Comparison of ENCODE assay signal across 1 cellular context in the genomic region with DNA sequence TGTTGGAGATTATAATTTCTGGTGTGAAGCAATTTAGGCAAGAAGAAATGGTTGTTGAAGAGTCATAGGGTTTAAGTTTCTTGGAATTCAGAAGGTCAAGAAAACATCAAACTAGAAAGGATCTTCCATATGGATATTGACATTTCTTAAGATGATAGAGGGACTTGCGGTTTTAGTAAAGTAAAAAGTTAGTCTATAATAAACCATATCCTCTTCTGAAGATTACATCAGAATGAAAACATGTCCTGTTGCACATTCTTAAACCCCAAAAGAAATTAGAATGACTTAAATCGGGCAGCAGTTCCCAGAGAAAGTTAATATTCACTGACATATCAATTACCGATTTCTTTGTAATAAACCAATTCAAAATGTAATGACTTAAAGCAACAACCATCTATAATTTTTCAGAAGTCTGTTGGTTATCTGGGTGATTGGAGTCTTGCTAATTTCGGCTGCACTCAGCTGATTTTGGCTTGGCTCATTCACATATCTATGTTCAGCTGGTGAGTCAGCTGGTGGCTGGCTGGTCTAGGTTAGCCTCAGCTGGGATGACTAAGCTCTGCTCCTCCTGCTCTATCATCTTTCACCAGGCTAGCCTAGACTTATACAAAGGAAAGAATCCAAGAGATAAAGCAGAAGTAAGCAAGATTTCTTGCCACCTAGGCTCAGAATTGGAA.
TF ChIP-seq lines count a peak whose summit lies in the region.

No MANE protein-coding gene starts in this region.

TF ChIP-seq in K562, 482 proteins besides CTCF, POLR2A, EP300 and RAD21 (continued from another document and continues in another):
- TF ChIP-seq, protein P1, sequence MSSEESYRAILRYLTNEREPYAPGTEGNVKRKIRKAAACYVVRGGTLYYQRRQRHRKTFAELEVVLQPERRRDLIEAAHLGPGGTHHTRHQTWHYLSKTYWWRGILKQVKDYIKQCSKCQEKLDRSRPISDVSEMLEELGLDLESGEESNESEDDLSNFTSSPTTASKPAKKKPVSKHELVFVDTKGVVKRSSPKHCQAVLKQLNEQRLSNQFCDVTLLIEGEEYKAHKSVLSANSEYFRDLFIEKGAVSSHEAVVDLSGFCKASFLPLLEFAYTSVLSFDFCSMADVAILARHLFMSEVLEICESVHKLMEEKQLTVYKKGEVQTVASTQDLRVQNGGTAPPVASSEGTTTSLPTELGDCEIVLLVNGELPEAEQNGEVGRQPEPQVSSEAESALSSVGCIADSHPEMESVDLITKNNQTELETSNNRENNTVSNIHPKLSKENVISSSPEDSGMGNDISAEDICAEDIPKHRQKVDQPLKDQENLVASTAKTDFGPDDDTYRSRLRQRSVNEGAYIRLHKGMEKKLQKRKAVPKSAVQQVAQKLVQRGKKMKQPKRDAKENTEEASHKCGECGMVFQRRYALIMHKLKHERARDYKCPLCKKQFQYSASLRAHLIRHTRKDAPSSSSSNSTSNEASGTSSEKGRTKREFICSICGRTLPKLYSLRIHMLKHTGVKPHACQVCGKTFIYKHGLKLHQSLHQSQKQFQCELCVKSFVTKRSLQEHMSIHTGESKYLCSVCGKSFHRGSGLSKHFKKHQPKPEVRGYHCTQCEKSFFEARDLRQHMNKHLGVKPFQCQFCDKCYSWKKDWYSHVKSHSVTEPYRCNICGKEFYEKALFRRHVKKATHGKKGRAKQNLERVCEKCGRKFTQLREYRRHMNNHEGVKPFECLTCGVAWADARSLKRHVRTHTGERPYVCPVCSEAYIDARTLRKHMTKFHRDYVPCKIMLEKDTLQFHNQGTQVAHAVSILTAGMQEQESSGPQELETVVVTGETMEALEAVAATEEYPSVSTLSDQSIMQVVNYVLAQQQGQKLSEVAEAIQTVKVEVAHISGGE (CRISPR knock-in tag; IDR thresholded peaks at IDR 0.05): 0 out of 6 replicates have a peak, but pooled peaks of 1 of the 3 experiments have one; percentile 31
- TF ChIP-seq CREB1 (IDR thresholded peaks at IDR 0.05): no peak
- no peak for TF ChIP-seq CREB1 (CRISPR knock-in tag; IDR thresholded peaks at IDR 0.05)
- TF ChIP-seq CBFA2T3 (IDR thresholded peaks at IDR 0.05): peak; percentile 91
- no peak for TF ChIP-seq HINFP (tag; conservative IDR thresholded peaks at IDR 0.05; ENCODE audit: low read depth)
- no peak for TF ChIP-seq NR2C2 (CRISPR knock-in tag; IDR thresholded peaks at IDR 0.05)
- TF ChIP-seq NR2C2 (tag; IDR thresholded peaks at IDR 0.05): no peak
- TF ChIP-seq ZNF23 (CRISPR knock-in tag; IDR thresholded peaks at IDR 0.05): no peak
- no peak for TF ChIP-seq KAT7 (CRISPR knock-in tag; IDR thresholded peaks at IDR 0.05; ENCODE audit: borderline replicate concordance)
- TF ChIP-seq SMAD1 (IDR thresholded peaks at IDR 0.05; ENCODE audit: low read depth, low read length, partially characterized antibody): no peak
- no peak for TF ChIP-seq NEUROD1 (IDR thresholded peaks at IDR 0.05; ENCODE audit: borderline replicate concordance, low read depth, low read length, partially characterized antibody)
- no peak for TF ChIP-seq ZNF583 (CRISPR knock-in tag; IDR thresholded peaks at IDR 0.05)
- TF ChIP-seq ATF7 (IDR thresholded peaks at IDR 0.05): no peak
- TF ChIP-seq RUNX1 (IDR thresholded peaks at IDR 0.05; ENCODE audit: low read depth): no peak
- no peak for TF ChIP-seq REST (CRISPR knock-in tag; IDR thresholded peaks at IDR 0.05; ENCODE audit: low read depth)
- TF ChIP-seq NELFE (IDR thresholded peaks at IDR 0.05; ENCODE audit: insufficient read depth, insufficient read length): no peak
- peak; percentile 90 for TF ChIP-seq JUND (IDR thresholded peaks at IDR 0.05; ENCODE audit: borderline replicate concordance, low read depth, low read length)
- peak; percentile 94; the same call in 2 of the 3 replicates for TF ChIP-seq JUND (tag; IDR thresholded peaks at IDR 0.05; ENCODE audit: borderline replicate concordance, low read depth, low read length)
- TF ChIP-seq, protein P2, sequence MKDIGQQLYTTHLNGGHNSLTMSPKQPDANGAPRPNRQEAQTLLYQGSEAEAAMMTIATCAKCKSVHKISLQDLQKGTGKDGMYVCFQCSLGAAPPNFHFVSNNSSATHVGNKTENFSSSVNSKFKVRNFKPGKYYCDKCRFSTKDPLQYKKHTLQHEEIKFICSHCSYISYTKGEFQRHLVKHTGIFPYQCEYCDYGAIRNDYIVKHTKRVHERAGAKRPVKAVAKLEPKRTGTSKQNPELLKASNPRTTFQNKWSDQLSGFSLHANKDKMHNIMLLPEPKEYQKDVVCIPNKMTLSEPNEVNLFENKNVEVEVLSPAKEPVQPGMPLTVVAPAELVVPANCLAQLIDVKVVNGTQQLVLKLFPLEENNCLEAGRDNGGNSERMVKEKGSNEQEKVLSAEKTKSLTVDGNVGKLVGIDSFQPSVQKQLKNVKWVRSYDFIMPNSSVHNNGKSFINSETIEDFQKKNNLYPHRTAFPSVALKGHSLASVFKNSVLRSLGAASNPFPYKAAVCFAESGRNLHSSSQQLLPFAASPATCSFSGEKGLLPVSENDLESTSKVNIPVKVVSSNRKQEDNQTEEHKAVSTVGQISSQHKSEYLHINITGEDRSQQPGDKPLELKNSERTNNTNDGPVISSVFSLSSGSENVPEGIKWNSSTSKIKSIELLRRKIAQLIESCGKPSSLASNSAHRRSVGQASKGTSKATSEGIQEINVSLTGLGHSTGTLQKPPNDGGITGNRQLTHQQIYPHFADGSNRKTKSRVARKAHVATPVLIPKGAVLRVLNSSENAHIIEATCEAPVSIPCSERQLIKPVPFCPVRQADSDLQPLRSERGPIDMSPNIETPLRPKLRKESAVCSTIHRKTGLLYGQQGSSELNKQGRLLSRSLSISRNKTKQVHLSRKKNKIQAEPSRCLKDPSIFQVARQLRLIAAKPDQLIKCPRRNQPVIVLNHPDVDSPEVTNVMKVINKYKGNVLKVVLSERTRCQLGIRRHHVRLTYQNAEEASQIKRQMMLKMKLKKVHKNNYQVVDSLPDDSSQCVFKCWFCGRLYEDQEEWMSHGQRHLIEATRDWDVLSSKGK (CRISPR knock-in tag; IDR thresholded peaks at IDR 0.05): no peak
- TF ChIP-seq CXXC5 (CRISPR knock-in tag; IDR thresholded peaks at IDR 0.05): no peak
- peak; percentile 70 for TF ChIP-seq NFIC (IDR thresholded peaks at IDR 0.05)
- no peak for TF ChIP-seq ZNF140 (CRISPR knock-in tag; IDR thresholded peaks at IDR 0.05)
- TF ChIP-seq GABPB2 (CRISPR knock-in tag; conservative IDR thresholded peaks at IDR 0.05): no peak
- peak; percentile 60 for TF ChIP-seq SMAD4 (CRISPR knock-in tag; conservative IDR thresholded peaks at IDR 0.05)
- no peak for TF ChIP-seq HNRNPLL (IDR thresholded peaks at IDR 0.05; ENCODE audit: low read depth, low read length, poor library complexity, severe bottlenecking)
- TF ChIP-seq RFX1 (IDR thresholded peaks at IDR 0.05): no peak
- TF ChIP-seq CEBPB (tag; IDR thresholded peaks at IDR 0.05): no peak
- TF ChIP-seq ZNF584 (CRISPR knock-in tag; IDR thresholded peaks at IDR 0.05; ENCODE audit: low read depth): no peak
- TF ChIP-seq MAFK (IDR thresholded peaks at IDR 0.05; ENCODE audit: low read length): peak; percentile 57; the same call in 1 of the 2 replicates
- TF ChIP-seq HSF4 (CRISPR knock-in tag; IDR thresholded peaks at IDR 0.05; ENCODE audit: borderline replicate concordance): no peak
- TF ChIP-seq PYGO2 (tag; IDR thresholded peaks at IDR 0.05): no peak
- no peak for TF ChIP-seq RBM17 (IDR thresholded peaks at IDR 0.05; ENCODE audit: borderline replicate concordance, low read depth, low read length)
- TF ChIP-seq, protein P3, sequence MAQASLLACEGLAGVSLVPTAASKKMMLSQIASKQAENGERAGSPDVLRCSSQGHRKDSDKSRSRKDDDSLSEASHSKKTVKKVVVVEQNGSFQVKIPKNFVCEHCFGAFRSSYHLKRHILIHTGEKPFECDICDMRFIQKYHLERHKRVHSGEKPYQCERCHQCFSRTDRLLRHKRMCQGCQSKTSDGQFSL (CRISPR knock-in tag; IDR thresholded peaks at IDR 0.05): no peak
- TF ChIP-seq, protein P3 (tag; IDR thresholded peaks at IDR 0.05): no peak
- TF ChIP-seq TCF3 (CRISPR knock-in tag; IDR thresholded peaks at IDR 0.05): peak; percentile 77
- TF ChIP-seq ZNF561 (CRISPR knock-in tag; conservative IDR thresholded peaks at IDR 0.05): no peak
- TF ChIP-seq ZNF184 (CRISPR knock-in tag; IDR thresholded peaks at IDR 0.05): no peak
- TF ChIP-seq CEBPG (CRISPR knock-in tag; IDR thresholded peaks at IDR 0.05): no peak
- TF ChIP-seq CEBPG (tag; conservative IDR thresholded peaks at IDR 0.05 in 1 of 2, IDR thresholded peaks at IDR 0.05 in 1 of 2): peak in 1 of 2 experiments; percentile 37; a peak in 2 of 4 replicates
- TF ChIP-seq SRF (CRISPR knock-in tag; IDR thresholded peaks at IDR 0.05): no peak
- TF ChIP-seq SP2 (IDR thresholded peaks at IDR 0.05; ENCODE audit: extremely low read depth, low read depth, low read length, poor library complexity, severe bottlenecking): no peak
- TF ChIP-seq KLF10 (CRISPR knock-in tag; IDR thresholded peaks at IDR 0.05): no peak
- no peak for TF ChIP-seq RAD51 (IDR thresholded peaks at IDR 0.05; ENCODE audit: borderline replicate concordance, low read depth)
- TF ChIP-seq FIP1L1 (IDR thresholded peaks at IDR 0.05; ENCODE audit: low read depth, low read length, poor library complexity, severe bottlenecking): no peak
- no peak for TF ChIP-seq SRSF1 (IDR thresholded peaks at IDR 0.05; ENCODE audit: low read depth, low read length)
- TF ChIP-seq, protein P4, sequence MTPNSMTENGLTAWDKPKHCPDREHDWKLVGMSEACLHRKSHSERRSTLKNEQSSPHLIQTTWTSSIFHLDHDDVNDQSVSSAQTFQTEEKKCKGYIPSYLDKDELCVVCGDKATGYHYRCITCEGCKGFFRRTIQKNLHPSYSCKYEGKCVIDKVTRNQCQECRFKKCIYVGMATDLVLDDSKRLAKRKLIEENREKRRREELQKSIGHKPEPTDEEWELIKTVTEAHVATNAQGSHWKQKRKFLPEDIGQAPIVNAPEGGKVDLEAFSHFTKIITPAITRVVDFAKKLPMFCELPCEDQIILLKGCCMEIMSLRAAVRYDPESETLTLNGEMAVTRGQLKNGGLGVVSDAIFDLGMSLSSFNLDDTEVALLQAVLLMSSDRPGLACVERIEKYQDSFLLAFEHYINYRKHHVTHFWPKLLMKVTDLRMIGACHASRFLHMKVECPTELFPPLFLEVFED (CRISPR knock-in tag; conservative IDR thresholded peaks at IDR 0.05): no peak
- TF ChIP-seq ZBTB1 (CRISPR knock-in tag; IDR thresholded peaks at IDR 0.05; ENCODE audit: borderline replicate concordance, low read depth): no peak
- no peak for TF ChIP-seq MCM7 (IDR thresholded peaks at IDR 0.05)
- TF ChIP-seq, protein P5, sequence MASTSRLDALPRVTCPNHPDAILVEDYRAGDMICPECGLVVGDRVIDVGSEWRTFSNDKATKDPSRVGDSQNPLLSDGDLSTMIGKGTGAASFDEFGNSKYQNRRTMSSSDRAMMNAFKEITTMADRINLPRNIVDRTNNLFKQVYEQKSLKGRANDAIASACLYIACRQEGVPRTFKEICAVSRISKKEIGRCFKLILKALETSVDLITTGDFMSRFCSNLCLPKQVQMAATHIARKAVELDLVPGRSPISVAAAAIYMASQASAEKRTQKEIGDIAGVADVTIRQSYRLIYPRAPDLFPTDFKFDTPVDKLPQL (IDR thresholded peaks at IDR 0.05; ENCODE audit: extremely low read depth, insufficient read length): no peak
- no peak for TF ChIP-seq ARID2 (IDR thresholded peaks at IDR 0.05)
- TF ChIP-seq FOSL1 (tag; conservative IDR thresholded peaks at IDR 0.05): peak; percentile 94
- TF ChIP-seq, protein P6, sequence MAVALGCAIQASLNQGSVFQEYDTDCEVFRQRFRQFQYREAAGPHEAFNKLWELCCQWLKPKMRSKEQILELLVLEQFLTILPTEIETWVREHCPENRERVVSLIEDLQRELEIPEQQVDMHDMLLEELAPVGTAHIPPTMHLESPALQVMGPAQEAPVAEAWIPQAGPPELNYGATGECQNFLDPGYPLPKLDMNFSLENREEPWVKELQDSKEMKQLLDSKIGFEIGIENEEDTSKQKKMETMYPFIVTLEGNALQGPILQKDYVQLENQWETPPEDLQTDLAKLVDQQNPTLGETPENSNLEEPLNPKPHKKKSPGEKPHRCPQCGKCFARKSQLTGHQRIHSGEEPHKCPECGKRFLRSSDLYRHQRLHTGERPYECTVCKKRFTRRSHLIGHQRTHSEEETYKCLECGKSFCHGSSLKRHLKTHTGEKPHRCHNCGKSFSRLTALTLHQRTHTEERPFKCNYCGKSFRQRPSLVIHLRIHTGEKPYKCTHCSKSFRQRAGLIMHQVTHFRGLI (CRISPR knock-in tag; IDR thresholded peaks at IDR 0.05): no peak
- TF ChIP-seq CBX2 (IDR thresholded peaks at IDR 0.05; ENCODE audit: insufficient read depth, low read length, poor library complexity, severe bottlenecking): no peak
